In genomic region chr3:132513057-132513456, GRCh38 we compare ENCODE assay signal across 20 cellular contexts.
A peak's percentile ranks its signal among the peaks of the same experiment; 100 is the strongest.
DNase-seq lines count a peak whose midpoint lies in the region; ATAC-seq and TF ChIP-seq lines count a peak whose summit lies in the region.
"Had no signal": no experiment of that assay in that cellular context is flagged by ENCODE, and none has a peak within 500 bp of the region (broad histone marks: within the 10 kb centered on the region; RNA-seq: fewer than 3 reads in every experiment).

No MANE protein-coding gene starts in this region.

- no peak overlapping the region for H3K18ac ChIP-seq in IMR-90 (ENCODE audit: low read depth, low read length)

- in situ Hi-C loops in IMR-90 (cut with MboI; ENCODE audit: low sequenced_read_pairs): no loop called here

- BruUV-seq in IMR-90 (replicated peaks; lab: Mats Ljungman, UMichigan): no TSS peak

- POLR2A ChIA-PET in IMR-90 (lab: Charles Lee; ENCODE audit: unreplicated experiment): no interaction called here

- H4K8ac ChIP-seq in IMR-90 (ENCODE audit: low read depth in 2 of 2, low read length in 2 of 2): no peak overlapping the region

- no peak overlapping the region for H2AK5ac ChIP-seq in IMR-90 (ENCODE audit: low read depth, low read length)

- 83% methylated on average over 2 of the region's 5 CpGs; no CpG with 5 or more reads in 1 of the 2 experiments for WGBS in IMR-90 (ENCODE audit: extremely low coverage in 2 of 2, insufficient read length in 1 of 2), 2 experiments

- no peak overlapping the region for H3K4me3 Mint-ChIP-seq in stimulated activated effector memory CD8-positive, alpha-beta T cell treated with anti-CD3 and anti-CD28 coated beads, Interleukin-12 subunit alpha, Interleukin-12 subunit beta, amount 100 ng/mL, for 72 hours
- H3K4me3 Mint-ChIP-seq: CD4-positive, alpha-beta memory T cell had no signal

- no peak for TF ChIP-seq CTCF in IMR-90 (conservative IDR thresholded peaks at IDR 0.05; ENCODE audit: low read depth, low read length)

- peaks cover 32% of the 10 kb centered on the region for H3K36me3 ChIP-seq in IMR-90 (ENCODE audit: control insufficient read depth, insufficient read depth, low read length)

- no peaks in the 10 kb centered on the region for H3K9me3 ChIP-seq in IMR-90 (ENCODE audit: control insufficient read depth, insufficient read depth, low read length)
- H3K9me3 ChIP-seq: Caco-2 had no signal

- H3K4me3 ChIP-seq in IMR-90 (ENCODE audit: insufficient read depth, low read depth, low read length): no peak overlapping the region
- H3K4me3 ChIP-seq: SK-N-MC had no signal

- no peak overlapping the region for H3K27ac ChIP-seq in IMR-90 (ENCODE audit: insufficient read depth, low read length)
- H3K27ac ChIP-seq: HL-60, SK-N-MC had no signal

- H3K9me1 ChIP-seq in IMR-90 (ENCODE audit: insufficient read depth, low read length): no peaks in the 10 kb centered on the region

- H3K4me1 ChIP-seq in IMR-90 (ENCODE audit: control insufficient read depth, insufficient read depth, low read length): no peaks in the 10 kb centered on the region
- H3K4me1 ChIP-seq: Caco-2 had no signal

- H2AFZ ChIP-seq in IMR-90 (replicated peaks; ENCODE audit: low read length, poor library complexity): no peak overlapping the region

- H2BK15ac ChIP-seq in IMR-90 (ENCODE audit: low read depth, low read length): no peak overlapping the region

- TF ChIP-seq POLR2A in IMR-90 (IDR thresholded peaks at IDR 0.05; ENCODE audit: low read depth, low read length): no peak

- H2BK120ac ChIP-seq in IMR-90 (ENCODE audit: low read depth, low read length): no peak overlapping the region

- peaks cover 4 to 11% of the 10 kb centered on the region in 2 experiments; a peak in 2 of 4 replicates for H3K79me1 ChIP-seq in IMR-90 (ENCODE audit: low read depth in 1 of 2, low read length in 2 of 2)

- no peak overlapping the region for H4K5ac ChIP-seq in IMR-90 (ENCODE audit: low read depth, low read length)

- no peak for ATAC-seq in IMR-90 (ENCODE audit: low read depth)
- ATAC-seq in stimulated activated effector memory CD8-positive, alpha-beta T cell treated with anti-CD3 and anti-CD28 coated beads, Interleukin-12 subunit alpha, Interleukin-12 subunit beta, amount 100 ng/mL, for 72 hours: no peak
- ATAC-seq in HG03565 (IDR thresholded peaks at IDR 0.05; ENCODE audit: unreplicated experiment): no peak

- H4K91ac ChIP-seq in IMR-90 (ENCODE audit: insufficient read depth, low read depth, low read length): no peak overlapping the region

- no peak overlapping the region for H3K4me2 ChIP-seq in IMR-90 (ENCODE audit: low read depth, low read length)

- intact Hi-C loops in IMR-90 (cut with micrococcal nuclease): no loop called here

- DNase-seq in IMR-90 (no peak), NCI-H1436 (lab: John Stamatoyannopoulos, UW) (peak; percentile 28), NCI-H2107 treated with DMSO at 0.1 percent for 48 hours (lab: John Stamatoyannopoulos, UW; ENCODE audit: unreplicated experiment) (peak; percentile 98), DMS153 treated with DMSO at 0.1 percent for 48 hours (lab: John Stamatoyannopoulos, UW; ENCODE audit: unreplicated experiment) (no peak), cerebellum (ENCODE audit: low spot score) (no peak)
- DNase-seq in stimulated activated effector memory CD8-positive, alpha-beta T cell treated with anti-CD3 and anti-CD28 coated beads, Interleukin-12 subunit alpha, Interleukin-12 subunit beta, amount 100 ng/mL, for 72 hours (ENCODE audit: low spot score in 2 of 2): no peak
- DNase-seq: C1 segment of cervical spinal cord; Caco-2; CD4-positive, alpha-beta memory T cell; DND-41; HCEC 1CT; NCI-H1930; NCI-H2171 treated with DMSO at 0.1 percent for 48 hours; NCI-H345; NCI-H524 treated with DMSO at 0.1 percent for 48 hours; NCI-H774; SIG-M5 had no signal

- H3K4ac ChIP-seq in IMR-90 (ENCODE audit: low read depth, low read length): no peak overlapping the region

- no peak overlapping the region for H2AK9ac ChIP-seq in IMR-90 (replicated peaks; ENCODE audit: low read depth, low read length, poor library complexity)

- no peak for TF ChIP-seq RAD21 in IMR-90 (IDR thresholded peaks at IDR 0.05; ENCODE audit: low read length)

- no peak overlapping the region for H3K23ac ChIP-seq in IMR-90 (ENCODE audit: low read depth, low read length)

- H4K20me1 ChIP-seq in IMR-90 (ENCODE audit: insufficient read depth, low read length): no peaks in the 10 kb centered on the region

- no peak overlapping the region for H3K56ac ChIP-seq in IMR-90 (ENCODE audit: extremely low read depth, insufficient read depth, low read length)

- H3K4me1 Mint-ChIP-seq in stimulated activated effector memory CD8-positive, alpha-beta T cell treated with anti-CD3 and anti-CD28 coated beads, Interleukin-12 subunit alpha, Interleukin-12 subunit beta, amount 100 ng/mL, for 72 hours: no peaks in the 10 kb centered on the region
- H3K4me1 Mint-ChIP-seq: CD4-positive, alpha-beta memory T cell had no signal

- peaks cover 99% of the 10 kb centered on the region for H3K36me3 Mint-ChIP-seq in stimulated activated effector memory CD8-positive, alpha-beta T cell treated with anti-CD3 and anti-CD28 coated beads, Interleukin-12 subunit alpha, Interleukin-12 subunit beta, amount 100 ng/mL, for 72 hours

- no peak overlapping the region for H2BK5ac ChIP-seq in IMR-90 (ENCODE audit: low read depth, low read length, poor library complexity, severe bottlenecking)

- H2BK20ac ChIP-seq in IMR-90 (ENCODE audit: low read depth, low read length): no peak overlapping the region

- dilution Hi-C loops in IMR-90 (cut with HindIII; ENCODE audit: low sequenced_read_pairs, unreplicated experiment): no loop called here

- H3K9me3 Mint-ChIP-seq in stimulated activated effector memory CD8-positive, alpha-beta T cell treated with anti-CD3 and anti-CD28 coated beads, Interleukin-12 subunit alpha, Interleukin-12 subunit beta, amount 100 ng/mL, for 72 hours: no peaks in the 10 kb centered on the region
- H3K9me3 Mint-ChIP-seq: CD4-positive, alpha-beta memory T cell had no signal

- H3K27me3 ChIP-seq in IMR-90 (ENCODE audit: control insufficient read depth, insufficient read depth, low read length): no peaks in the 10 kb centered on the region

- no peak overlapping the region for H3K14ac ChIP-seq in IMR-90 (replicated peaks; ENCODE audit: low read depth, low read length)

- peak overlapping the region; percentile 39 for H3K27ac Mint-ChIP-seq in stimulated activated effector memory CD8-positive, alpha-beta T cell treated with anti-CD3 and anti-CD28 coated beads, Interleukin-12 subunit alpha, Interleukin-12 subunit beta, amount 100 ng/mL, for 72 hours

- no peak overlapping the region for H3K9ac ChIP-seq in IMR-90 (ENCODE audit: low read depth, low read length)

- CTCF ChIA-PET in IMR-90 (lab: Yijun Ruan, JAX): no interaction called here

TF ChIP-seq in IMR-90, 13 proteins besides CTCF, POLR2A, EP300 and RAD21:
- TF ChIP-seq, protein P1, sequence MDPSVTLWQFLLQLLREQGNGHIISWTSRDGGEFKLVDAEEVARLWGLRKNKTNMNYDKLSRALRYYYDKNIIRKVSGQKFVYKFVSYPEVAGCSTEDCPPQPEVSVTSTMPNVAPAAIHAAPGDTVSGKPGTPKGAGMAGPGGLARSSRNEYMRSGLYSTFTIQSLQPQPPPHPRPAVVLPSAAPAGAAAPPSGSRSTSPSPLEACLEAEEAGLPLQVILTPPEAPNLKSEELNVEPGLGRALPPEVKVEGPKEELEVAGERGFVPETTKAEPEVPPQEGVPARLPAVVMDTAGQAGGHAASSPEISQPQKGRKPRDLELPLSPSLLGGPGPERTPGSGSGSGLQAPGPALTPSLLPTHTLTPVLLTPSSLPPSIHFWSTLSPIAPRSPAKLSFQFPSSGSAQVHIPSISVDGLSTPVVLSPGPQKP (IDR thresholded peaks at IDR 0.05; ENCODE audit: borderline replicate concordance, low read depth, low read length): no peak
- TF ChIP-seq CEBPB (IDR thresholded peaks at IDR 0.05; ENCODE audit: low read depth, low read length): peak; percentile 66
TF ChIP-seq in IMR-90: peak in this region for 1.

Comparison
In these comparisons a context has a peak if more than half of its experiments do, and no peak if none do; other contexts are left out.
1. DNase-seq: peak in NCI-H1436 (single experiment) and NCI-H2107 treated with DMSO at 0.1 percent for 48 hours (single experiment); none in IMR-90 (single experiment), stimulated activated effector memory CD8-positive, alpha-beta T cell treated with anti-CD3 and anti-CD28 coated beads, Interleukin-12 subunit alpha, Interleukin-12 subunit beta, amount 100 ng/mL, for 72 hours (0 of 2), DMS153 treated with DMSO at 0.1 percent for 48 hours (single experiment) and cerebellum (single experiment).